Comparison of ENCODE assay signal across 1 cellular context in the genomic region with DNA sequence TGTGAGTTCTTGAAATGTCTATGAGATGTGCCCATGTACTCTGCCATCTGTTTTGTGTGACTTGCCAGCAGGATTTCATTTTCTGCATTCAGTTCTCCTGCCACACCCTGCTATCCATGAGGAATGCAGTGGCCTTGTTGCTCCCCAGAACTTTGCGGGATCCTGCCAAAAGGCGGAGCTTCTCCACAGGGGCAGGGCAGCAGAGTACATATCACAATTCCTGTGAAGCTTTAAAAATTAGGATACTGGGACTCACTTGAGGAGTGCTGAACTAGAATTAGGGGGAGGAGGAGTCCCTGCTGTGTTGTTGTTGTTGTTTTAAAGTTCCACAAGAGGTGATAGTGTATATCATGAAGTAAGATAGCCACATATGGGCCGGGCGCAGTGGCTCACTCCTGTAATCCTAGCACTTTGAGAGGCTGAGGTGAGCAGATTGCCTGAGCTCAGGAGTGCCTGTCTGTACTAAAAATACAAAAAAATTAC.
TF ChIP-seq lines count a peak whose summit lies in the region.

No MANE protein-coding gene starts in this region.

TF ChIP-seq in HepG2, 621 proteins besides CTCF, POLR2A, EP300 and RAD21 (continued from another document):
- TF ChIP-seq, protein P1, sequence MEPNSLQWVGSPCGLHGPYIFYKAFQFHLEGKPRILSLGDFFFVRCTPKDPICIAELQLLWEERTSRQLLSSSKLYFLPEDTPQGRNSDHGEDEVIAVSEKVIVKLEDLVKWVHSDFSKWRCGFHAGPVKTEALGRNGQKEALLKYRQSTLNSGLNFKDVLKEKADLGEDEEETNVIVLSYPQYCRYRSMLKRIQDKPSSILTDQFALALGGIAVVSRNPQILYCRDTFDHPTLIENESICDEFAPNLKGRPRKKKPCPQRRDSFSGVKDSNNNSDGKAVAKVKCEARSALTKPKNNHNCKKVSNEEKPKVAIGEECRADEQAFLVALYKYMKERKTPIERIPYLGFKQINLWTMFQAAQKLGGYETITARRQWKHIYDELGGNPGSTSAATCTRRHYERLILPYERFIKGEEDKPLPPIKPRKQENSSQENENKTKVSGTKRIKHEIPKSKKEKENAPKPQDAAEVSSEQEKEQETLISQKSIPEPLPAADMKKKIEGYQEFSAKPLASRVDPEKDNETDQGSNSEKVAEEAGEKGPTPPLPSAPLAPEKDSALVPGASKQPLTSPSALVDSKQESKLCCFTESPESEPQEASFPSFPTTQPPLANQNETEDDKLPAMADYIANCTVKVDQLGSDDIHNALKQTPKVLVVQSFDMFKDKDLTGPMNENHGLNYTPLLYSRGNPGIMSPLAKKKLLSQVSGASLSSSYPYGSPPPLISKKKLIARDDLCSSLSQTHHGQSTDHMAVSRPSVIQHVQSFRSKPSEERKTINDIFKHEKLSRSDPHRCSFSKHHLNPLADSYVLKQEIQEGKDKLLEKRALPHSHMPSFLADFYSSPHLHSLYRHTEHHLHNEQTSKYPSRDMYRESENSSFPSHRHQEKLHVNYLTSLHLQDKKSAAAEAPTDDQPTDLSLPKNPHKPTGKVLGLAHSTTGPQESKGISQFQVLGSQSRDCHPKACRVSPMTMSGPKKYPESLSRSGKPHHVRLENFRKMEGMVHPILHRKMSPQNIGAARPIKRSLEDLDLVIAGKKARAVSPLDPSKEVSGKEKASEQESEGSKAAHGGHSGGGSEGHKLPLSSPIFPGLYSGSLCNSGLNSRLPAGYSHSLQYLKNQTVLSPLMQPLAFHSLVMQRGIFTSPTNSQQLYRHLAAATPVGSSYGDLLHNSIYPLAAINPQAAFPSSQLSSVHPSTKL (CRISPR knock-in tag; IDR thresholded peaks at IDR 0.05) = no peak
- TF ChIP-seq, protein P2, sequence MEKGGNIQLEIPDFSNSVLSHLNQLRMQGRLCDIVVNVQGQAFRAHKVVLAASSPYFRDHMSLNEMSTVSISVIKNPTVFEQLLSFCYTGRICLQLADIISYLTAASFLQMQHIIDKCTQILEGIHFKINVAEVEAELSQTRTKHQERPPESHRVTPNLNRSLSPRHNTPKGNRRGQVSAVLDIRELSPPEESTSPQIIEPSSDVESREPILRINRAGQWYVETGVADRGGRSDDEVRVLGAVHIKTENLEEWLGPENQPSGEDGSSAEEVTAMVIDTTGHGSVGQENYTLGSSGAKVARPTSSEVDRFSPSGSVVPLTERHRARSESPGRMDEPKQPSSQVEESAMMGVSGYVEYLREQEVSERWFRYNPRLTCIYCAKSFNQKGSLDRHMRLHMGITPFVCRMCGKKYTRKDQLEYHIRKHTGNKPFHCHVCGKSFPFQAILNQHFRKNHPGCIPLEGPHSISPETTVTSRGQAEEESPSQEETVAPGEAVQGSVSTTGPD (CRISPR knock-in tag; IDR thresholded peaks at IDR 0.05) = no peak
